In genomic region chr11:59151761-59152160, GRCh38 we compare ENCODE assay signal across 1 cellular context.
TF ChIP-seq lines count a peak whose summit lies in the region.

No MANE protein-coding gene starts in this region.

TF ChIP-seq in SK-N-SH, 30 proteins besides CTCF, POLR2A, EP300 and RAD21 (continued from another document):
- TF ChIP-seq EZH2phosphoT487 (IDR thresholded peaks at IDR 0.05; ENCODE audit: borderline replicate concordance, low read depth) (no peak), REST (IDR thresholded peaks at IDR 0.05; ENCODE audit: low read depth, low read length) (no peak), ZBTB33 (IDR thresholded peaks at IDR 0.05; ENCODE audit: borderline replicate concordance, low read depth) (no peak), NRF1 (IDR thresholded peaks at IDR 0.05; ENCODE audit: low read depth, low read length) (no peak), RCOR1 (IDR thresholded peaks at IDR 0.05; ENCODE audit: low read length) (no peak)
